ENCODE assay signal across 9 cellular contexts in the genomic region with DNA sequence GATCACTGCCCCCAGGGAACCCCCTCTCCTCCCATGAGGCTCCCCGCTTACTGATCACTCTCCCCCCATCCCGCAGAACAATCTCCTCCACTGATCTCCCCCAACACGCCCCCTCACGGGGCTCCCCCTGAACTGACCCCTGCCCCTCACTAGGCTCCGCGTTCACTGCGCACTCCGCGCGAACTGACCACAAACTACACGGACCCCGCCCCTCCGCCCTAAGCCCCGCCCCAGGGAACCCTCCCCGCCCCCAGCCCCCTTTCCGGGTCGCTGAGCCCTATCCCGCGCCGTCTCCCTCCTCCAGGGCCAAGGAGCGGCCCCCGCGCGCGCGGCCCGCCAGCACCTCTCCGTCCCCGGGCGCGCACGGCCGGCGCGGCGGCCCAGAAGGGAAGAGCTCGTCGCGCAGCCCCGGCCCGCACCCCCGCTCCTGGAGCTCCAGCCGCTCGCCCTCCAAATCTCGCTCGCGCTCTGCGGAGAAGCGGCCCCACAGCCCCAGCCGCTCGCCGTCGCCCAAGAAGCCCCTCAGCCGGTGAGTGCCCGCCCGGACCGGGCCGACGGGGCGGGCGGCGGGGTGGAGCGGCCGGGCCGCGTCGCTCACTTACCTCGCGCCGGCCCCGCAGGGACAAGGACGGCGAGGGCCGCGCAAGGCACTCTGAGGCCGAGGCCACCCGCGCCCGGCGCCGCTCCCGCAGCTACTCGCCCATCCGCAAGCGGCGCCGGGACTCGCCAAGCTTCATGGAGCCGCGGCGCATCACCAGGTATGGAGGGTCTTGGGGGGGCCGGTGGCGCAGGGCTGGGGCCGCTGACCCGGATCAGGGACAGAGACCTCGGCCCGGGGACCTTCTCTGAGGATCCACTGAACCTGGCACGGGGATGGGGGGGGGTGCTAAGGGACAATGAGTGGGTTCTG. TPM values are rescaled to one million over a fixed set of nuclear protein-coding genes. Genes with fewer than 3 reads are reported as not detected.
DNase-seq lines count a peak whose midpoint lies in the region; ATAC-seq and TF ChIP-seq lines count a peak whose summit lies in the region.
"Had no signal": no experiment of that assay in that cellular context is flagged by ENCODE, and none has a peak within 500 bp of the region (broad histone marks: within the 10 kb centered on the region; RNA-seq: fewer than 3 reads in every experiment).

No MANE protein-coding gene starts in this region.

- no peak overlapping the region; the same call in 1 of the 2 replicates for H2AK5ac ChIP-seq in IMR-90 (ENCODE audit: low read depth, low read length)

- peak; percentile 79 for ATAC-seq in IMR-90 (ENCODE audit: low read depth)
- no peak for ATAC-seq in GM21786 (IDR thresholded peaks at IDR 0.05; ENCODE audit: unreplicated experiment)

- H2BK15ac ChIP-seq in IMR-90 (ENCODE audit: low read depth, low read length) = no peak overlapping the region

- no peak overlapping the region; the same call in 1 of the 2 replicates for H3K18ac ChIP-seq in IMR-90 (ENCODE audit: low read depth, low read length)

- WGBS in IMR-90 (ENCODE audit: extremely low coverage in 2 of 2, insufficient read length in 1 of 2), 2 experiments = 7% methylated on average over 47 of the region's 98 CpGs; no CpG with 5 or more reads in 1 of the 2 experiments

- no peaks in the 10 kb centered on the region for H3K36me3 ChIP-seq in ACC112 (ENCODE audit: insufficient read depth, low read length)
- peaks cover 5% of the 10 kb centered on the region; the same call in 1 of the 2 replicates for H3K36me3 ChIP-seq in IMR-90 (ENCODE audit: control insufficient read depth, insufficient read depth, low read length)
- no peaks in the 10 kb centered on the region for H3K36me3 ChIP-seq in duodenal mucosa (ENCODE audit: control insufficient read depth in 1 of 2, insufficient read depth in 2 of 2, low read length in 2 of 2)
- no peaks in the 10 kb centered on the region for H3K36me3 ChIP-seq in muscle layer of colon (ENCODE audit: insufficient read depth, low read length)

- H3K9me3 ChIP-seq in IMR-90 (ENCODE audit: control insufficient read depth, insufficient read depth, low read length) (peaks cover 3% of the 10 kb centered on the region; the same call in 1 of the 2 replicates), duodenal mucosa (ENCODE audit: control insufficient read depth in 1 of 2, low read length in 2 of 2) (no peaks in the 10 kb centered on the region), muscle layer of colon (ENCODE audit: low read length) (no peaks in the 10 kb centered on the region)

- H4K5ac ChIP-seq in IMR-90 (ENCODE audit: low read depth, low read length) = no peak overlapping the region

- no peak for TF ChIP-seq CTCF in IMR-90 (conservative IDR thresholded peaks at IDR 0.05; ENCODE audit: low read depth, low read length)

- H3K9me1 ChIP-seq in IMR-90 (ENCODE audit: insufficient read depth, low read length) = no peaks in the 10 kb centered on the region

- H4K8ac ChIP-seq in IMR-90 (ENCODE audit: low read depth in 2 of 2, low read length in 2 of 2) = no peak overlapping the region

- H4K20me1 ChIP-seq in IMR-90 (ENCODE audit: insufficient read depth, low read length) = no peaks in the 10 kb centered on the region

- H2AFZ ChIP-seq in ACC112 (ENCODE audit: low read length, unreplicated experiment) = no peak overlapping the region
- H2AFZ ChIP-seq in IMR-90 (replicated peaks; ENCODE audit: low read length, poor library complexity) = peak overlapping the region; percentile 92

- no peak for TF ChIP-seq RAD21 in IMR-90 (IDR thresholded peaks at IDR 0.05; ENCODE audit: low read length)

- dilution Hi-C loops in IMR-90 (cut with HindIII; ENCODE audit: low sequenced_read_pairs, unreplicated experiment) = no loop called here

- peak overlapping the region; percentile 70 for H3K4me3 ChIP-seq in ACC112 (ENCODE audit: low read depth, low read length)
- peak overlapping the region; percentile 89 for H3K4me3 ChIP-seq in IMR-90 (ENCODE audit: insufficient read depth, low read depth, low read length)
- peak overlapping the region; percentile 22 to 50 for H3K4me3 ChIP-seq in duodenal mucosa (ENCODE audit: low read depth in 1 of 2, low read length in 2 of 2)
- H3K4me3 ChIP-seq in muscle layer of colon (ENCODE audit: low read depth in 1 of 2, low read length in 2 of 2) = peak overlapping the region; percentile 38 to 41

- H2BK20ac ChIP-seq in IMR-90 (ENCODE audit: low read depth, low read length) = no peak overlapping the region

- no peak overlapping the region for H3K4ac ChIP-seq in IMR-90 (ENCODE audit: low read depth, low read length)

- intact Hi-C loops in IMR-90 (cut with micrococcal nuclease) = no loop called here

- no peak overlapping the region for H2BK5ac ChIP-seq in IMR-90 (ENCODE audit: low read depth, low read length, poor library complexity, severe bottlenecking)

- H3K56ac ChIP-seq in IMR-90 (ENCODE audit: extremely low read depth, insufficient read depth, low read length) = no peak overlapping the region

- H3K9ac ChIP-seq in IMR-90 (ENCODE audit: low read depth, low read length) (peak overlapping the region; percentile 55; the same call in 1 of the 2 replicates), duodenal mucosa (ENCODE audit: low read depth in 1 of 2, low read length in 2 of 2) (no peak overlapping the region), muscle layer of colon (ENCODE audit: low read length) (no peak overlapping the region)

- no peak overlapping the region for H3K23ac ChIP-seq in IMR-90 (ENCODE audit: low read depth, low read length)

- 0 out of 2 replicates have a peak overlapping the region, but pooled peaks have one; percentile 23 for H2BK120ac ChIP-seq in IMR-90 (ENCODE audit: low read depth, low read length)

- TF ChIP-seq POLR2A in IMR-90 (IDR thresholded peaks at IDR 0.05; ENCODE audit: low read depth, low read length) = no peak

- POLR2A ChIA-PET in IMR-90 (lab: Charles Lee; ENCODE audit: unreplicated experiment) = no interaction called here

- no peaks in the 10 kb centered on the region for H3K79me1 ChIP-seq in IMR-90 (ENCODE audit: low read depth in 1 of 2, low read length in 2 of 2)

- H3K27me3 ChIP-seq in ACC112 (ENCODE audit: insufficient read depth, low read length) (peaks cover 23% of the 10 kb centered on the region), IMR-90 (ENCODE audit: control insufficient read depth, insufficient read depth, low read length) (peaks cover 36% of the 10 kb centered on the region), duodenal mucosa (ENCODE audit: control insufficient read depth in 1 of 2, insufficient read depth in 2 of 2, low read length in 2 of 2) (peaks cover 33% of the 10 kb centered on the region in 2 donors), muscle layer of colon (ENCODE audit: control insufficient read depth in 1 of 2, insufficient read depth in 2 of 2, low read length in 2 of 2) (peaks cover 10 to 28% of the 10 kb centered on the region in 2 donors)

- in situ Hi-C loops in IMR-90 (cut with MboI; ENCODE audit: low sequenced_read_pairs) = no loop called here

- peak overlapping the region; percentile 85 for H3K4me2 ChIP-seq in IMR-90 (ENCODE audit: low read depth, low read length)

- CTCF ChIA-PET in IMR-90 (lab: Yijun Ruan, JAX) = interaction anchor here (0.9 to 1.3 kb wide), 2 partner anchors 31 to 105 kb away, joined by 3 to 4 read pairs; no protein-coding TSS in a partner anchor

- no peak overlapping the region for H3K27ac ChIP-seq in ACC112 (ENCODE audit: low read depth, low read length)
- no peak overlapping the region; the same call in 1 of the 2 replicates for H3K27ac ChIP-seq in IMR-90 (ENCODE audit: insufficient read depth, low read length)
- H3K27ac ChIP-seq in duodenal mucosa (ENCODE audit: low read depth, low read length) = no peak overlapping the region
- no peak overlapping the region for H3K27ac ChIP-seq in muscle layer of colon (ENCODE audit: low read depth, low read length)

- no peak overlapping the region for H3K14ac ChIP-seq in IMR-90 (replicated peaks; ENCODE audit: low read depth, low read length)

- H2AK9ac ChIP-seq in IMR-90 (replicated peaks; ENCODE audit: low read depth, low read length, poor library complexity) = peak overlapping the region; percentile 91

- no TSS peak for BruUV-seq in IMR-90 (replicated peaks; lab: Mats Ljungman, UMichigan)

- H3K4me1 ChIP-seq in ACC112 (ENCODE audit: control insufficient read depth, insufficient read depth, low read length, unreplicated experiment) (no peaks in the 10 kb centered on the region), IMR-90 (ENCODE audit: control insufficient read depth, insufficient read depth, low read length) (peaks cover 2% of the 10 kb centered on the region), duodenal mucosa (ENCODE audit: control insufficient read depth in 1 of 2, insufficient read depth in 2 of 2, low read length in 2 of 2) (peaks cover 6 to 9% of the 10 kb centered on the region in 2 donors), muscle layer of colon (ENCODE audit: insufficient read depth, low read length) (peaks cover 10% of the 10 kb centered on the region)

- no peaks in the 10 kb centered on the region for H3K79me2 ChIP-seq in ACC112 (ENCODE audit: control insufficient read depth, insufficient read depth, low read length, unreplicated experiment)

- DNase-seq in IMR-90 = no peak
- DNase-seq in AML-193 (lab: John Stamatoyannopoulos, UW) = no peak
- DNase-seq in NCI-H187 treated with DMSO at 0.1 percent for 48 hours (lab: John Stamatoyannopoulos, UW) = no peak
- no peak for DNase-seq in NCI-H1694 treated with DMSO at 0.1 percent for 48 hours (lab: John Stamatoyannopoulos, UW)
- DNase-seq: occipital lobe had no signal

- no peak overlapping the region for H4K91ac ChIP-seq in IMR-90 (ENCODE audit: insufficient read depth, low read depth, low read length)

TF ChIP-seq in IMR-90, 13 proteins besides CTCF, POLR2A, EP300 and RAD21 (continues in another document):
- TF ChIP-seq RCOR1 (IDR thresholded peaks at IDR 0.05; ENCODE audit: insufficient replicate concordance, low read length) (no peak), CEBPB (IDR thresholded peaks at IDR 0.05; ENCODE audit: low read depth, low read length) (no peak), MXI1 (IDR thresholded peaks at IDR 0.05; ENCODE audit: borderline replicate concordance, low read depth, low read length) (no peak), CHD1 (IDR thresholded peaks at IDR 0.05; ENCODE audit: low read depth, low read length) (no peak), MAFK (IDR thresholded peaks at IDR 0.05; ENCODE audit: low read depth, low read length) (no peak), FOS (IDR thresholded peaks at IDR 0.05; ENCODE audit: low read depth, low read length) (no peak)

RNA-seq across cellular contexts. Expression of a gene that starts 19.9 kb away (rescaled TPM):
- 33.2 and 48.6 TPM in 2 replicates for total RNA-seq in IMR-90 (2012; rRNA removed)
- 1,363 and 1,841 TPM in 2 replicates for polyA plus RNA-seq in IMR-90 (2012; rRNA removed)
- 2,238 and 2,632 TPM in 2 replicates for polyA plus RNA-seq in IMR-90 (2012; cell fraction: cytosol; rRNA removed)
- polyA plus RNA-seq in IMR-90 (2012; cell fraction: nucleus; rRNA removed; ENCODE audit: low replicate concordance) = 412 and 1,178 TPM in 2 replicates

Comparison
In these comparisons a context has a peak if more than half of its experiments do, and no peak if none do; other contexts are left out.
1. H3K4me3 ChIP-seq: peak in every context shown above with its lines; median percentile 89 in IMR-90; 70 in ACC112; 40 in muscle layer of colon; 36 in duodenal mucosa.